In the genomic region with DNA sequence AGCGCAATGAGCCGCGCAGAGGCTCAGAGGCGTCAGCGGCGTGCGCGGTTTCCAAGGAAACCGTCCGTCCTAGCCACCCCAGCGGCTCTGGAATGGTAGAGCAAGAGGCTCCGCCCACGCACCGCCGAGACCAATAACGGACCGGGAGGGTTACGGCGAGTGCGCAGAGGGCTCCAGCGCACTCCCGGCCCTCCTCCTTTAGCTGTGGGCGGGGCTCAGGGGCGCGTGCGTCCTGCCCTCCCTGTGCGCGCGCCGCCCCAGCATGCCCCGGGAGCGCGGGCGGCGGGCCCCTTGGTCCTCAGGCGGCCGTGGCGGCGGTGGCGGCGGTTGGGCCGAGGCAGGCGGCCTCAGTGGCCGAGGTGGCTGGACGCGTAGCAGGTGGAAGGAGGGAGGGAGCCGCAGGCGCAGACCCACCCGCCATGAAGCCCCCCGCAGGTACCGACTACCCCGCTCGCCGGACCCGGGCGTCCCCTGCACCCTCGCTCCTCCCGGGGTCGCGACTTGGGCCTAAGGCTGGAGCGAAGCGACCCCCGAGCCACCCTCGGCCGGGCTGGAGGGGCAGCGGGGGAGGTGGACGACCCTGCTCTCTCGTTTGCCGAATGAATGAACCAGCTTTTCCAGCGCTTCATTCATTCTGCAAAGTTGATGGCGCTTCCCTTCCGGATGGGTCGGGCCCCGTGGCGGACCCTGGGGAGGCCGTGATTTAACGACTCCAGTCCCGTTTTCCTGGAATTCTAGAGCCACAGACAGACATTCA, we compare ENCODE assay signal across 8 cellular contexts. TPM values are rescaled to one million over a fixed set of nuclear protein-coding genes. Genes with fewer than 3 reads are reported as not detected.
DNase-seq lines count a peak whose midpoint lies in the region; ATAC-seq, FAIRE-seq and TF ChIP-seq lines count a peak whose summit lies in the region.

Gene THOP1, plus strand, starts transcription at position 260 of the 757 bp plus-strand sequence. Its CDS starts 160 bp downstream, at position 420.

- TF ChIP-seq EP300 in A549 (IDR thresholded peaks at IDR 0.05) = no peak

- H3K4me1 ChIP-seq in A549 (peaks cover 17% of the 10 kb centered on the region; the same call in 2 of the 3 replicates), breast epithelium (peaks cover 5 to 19% of the 10 kb centered on the region in 2 donors), skeletal muscle tissue (ENCODE audit: control insufficient read depth in 3 of 3, insufficient read depth in 3 of 3, low read length in 3 of 3) (peaks cover 40 to 52% (median 42%) of the 10 kb centered on the region in 3 donors)

- peak within 1 kb of the TSS; percentile 93 to 98 for H3K27ac ChIP-seq in A549
- H3K27ac ChIP-seq in VCaP = peak within 1 kb of the TSS; percentile 83
- peak within 1 kb of the TSS; percentile 82 to 84 for H3K27ac ChIP-seq in breast epithelium
- H3K27ac ChIP-seq in skeletal muscle tissue (ENCODE audit: low read depth, low read length) = peak within 1 kb of the TSS; percentile 44

- ATAC-seq in A549 (peak; percentile 89 to 93), GM18868 (IDR thresholded peaks at IDR 0.05; ENCODE audit: unreplicated experiment) (peak; percentile 65), HG03108 (IDR thresholded peaks at IDR 0.05; ENCODE audit: unreplicated experiment) (peak; percentile 62)

- H3K4me2 ChIP-seq in A549 = peak within 1 kb of the TSS; percentile 96

- no peaks in the 10 kb centered on the region for H3K9me3 ChIP-seq in A549
- no peaks in the 10 kb centered on the region for H3K9me3 ChIP-seq in breast epithelium
- peaks cover 2% of the 10 kb centered on the region for H3K9me3 ChIP-seq in iPS-18c (ENCODE audit: control insufficient read depth, insufficient read depth, low read length)
- no peaks in the 10 kb centered on the region for H3K9me3 ChIP-seq in skeletal muscle tissue (ENCODE audit: control insufficient read depth in 3 of 3, low read length in 3 of 3)

- H3K27me3 ChIP-seq in breast epithelium = no peaks in the 10 kb centered on the region
- H3K27me3 ChIP-seq in skeletal muscle tissue (ENCODE audit: control insufficient read depth in 3 of 3, insufficient read depth in 3 of 3, low read length in 3 of 3) = no peaks in the 10 kb centered on the region

- H3K9ac ChIP-seq in skeletal muscle tissue (ENCODE audit: low read depth in 1 of 3, low read length in 3 of 3) = peak within 1 kb of the TSS; percentile 70 to 89 (median 84)

- CTCF ChIA-PET in A549 (lab: Yijun Ruan, JAX) = interaction anchor here (2.1 kb wide), 1 partner anchor 34 kb away, joined by 6 read pairs; the partner anchor contains the start of gene ZNF554

- intact Hi-C loops in breast epithelium (cut with DNase I; ENCODE audit: low total_unique reads) = no loop called here

- no peak for TF ChIP-seq CTCF in A549 (IDR thresholded peaks at IDR 0.05)
- TF ChIP-seq CTCF in VCaP (conservative IDR thresholded peaks at IDR 0.05) = no peak
- peak in 1 of 3 donors; percentile 18 for TF ChIP-seq CTCF in breast epithelium (IDR thresholded peaks at IDR 0.05)

- H3K4me3 ChIP-seq in A549 = peak within 1 kb of the TSS; percentile 90
- H3K4me3 ChIP-seq in breast epithelium = peak within 1 kb of the TSS; percentile 54 to 89 (median 83)
- H3K4me3 ChIP-seq in iPS-18c (ENCODE audit: insufficient read depth, low read depth, low read length) = peak within 1 kb of the TSS; percentile 91
- peak within 1 kb of the TSS; percentile 82 to 85 (median 84) for H3K4me3 ChIP-seq in skeletal muscle tissue (ENCODE audit: low read length in 3 of 3)

- POLR2A ChIA-PET in A549 (lab: Yijun Ruan, JAX) = interaction anchor here (1.7 kb wide), 1 partner anchor 310 kb away, joined by 5 read pairs; the partner anchor contains the start of gene GADD45B

- peak; percentile 76 for TF ChIP-seq POLR2A in A549 (IDR thresholded peaks at IDR 0.05; ENCODE audit: low read length)
- no peak for TF ChIP-seq POLR2A in breast epithelium (IDR thresholded peaks at IDR 0.05)

- WGBS in A549 (ENCODE audit: missing lambda C conversion rate) = 0% methylated on average over 31 of the region's 78 CpGs

- H3K36me3 ChIP-seq in breast epithelium (no peaks in the 10 kb centered on the region), skeletal muscle tissue (ENCODE audit: control insufficient read depth in 3 of 3, insufficient read depth in 3 of 3, low read length in 3 of 3) (peaks cover 0 to 5% (median under 1%) of the 10 kb centered on the region in 3 donors)

- DNase-seq in A549 (ENCODE audit: low read depth in 1 of 2, low spot score in 1 of 2) (peak; percentile 87 to 97), NCI-H2196 treated with DMSO at 0.1 percent for 48 hours (lab: John Stamatoyannopoulos, UW; ENCODE audit: unreplicated experiment) (peak; percentile 97), breast epithelium (ENCODE audit: low spot score in 2 of 2) (peak; percentile 98)

- no peak for TF ChIP-seq RAD21 in A549 (conservative IDR thresholded peaks at IDR 0.05 in 1 of 2, IDR thresholded peaks at IDR 0.05 in 1 of 2)

- no peak for FAIRE-seq in A549 (lab: Jason Lieb, UNC)

TF ChIP-seq in A549, 52 proteins besides CTCF, POLR2A, EP300 and RAD21 (continues in another document):
- TF ChIP-seq NR3C1 (IDR thresholded peaks at IDR 0.05) = no peak
- peak; percentile 19; the same call in 1 of the 3 replicates for TF ChIP-seq BCL3 (IDR thresholded peaks at IDR 0.05)
- no peak for TF ChIP-seq POLR2AphosphoS2 (conservative IDR thresholded peaks at IDR 0.05; ENCODE audit: low read length)
- no peak for TF ChIP-seq TP53 (CRISPR knock-in tag; IDR thresholded peaks at IDR 0.05)
- TF ChIP-seq MAFK (IDR thresholded peaks at IDR 0.05; ENCODE audit: partially characterized antibody) = no peak
- no peak for TF ChIP-seq TFCP2L1 (CRISPR knock-in tag; IDR thresholded peaks at IDR 0.05)
- TF ChIP-seq KDM1A (IDR thresholded peaks at IDR 0.05; ENCODE audit: low read depth) = no peak
- TF ChIP-seq CBX2 (IDR thresholded peaks at IDR 0.05; ENCODE audit: borderline replicate concordance, low read depth) = no peak
- TF ChIP-seq MYC (IDR thresholded peaks at IDR 0.05; ENCODE audit: borderline replicate concordance, low read length) = no peak
- TF ChIP-seq E2F6 (IDR thresholded peaks at IDR 0.05; ENCODE audit: borderline replicate concordance, low read depth) = 0 out of 2 replicates have a peak, but pooled peaks have one; percentile 47
- TF ChIP-seq CHD4 (IDR thresholded peaks at IDR 0.05; ENCODE audit: borderline replicate concordance) = no peak
- no peak for TF ChIP-seq CEBPB (IDR thresholded peaks at IDR 0.05)
- no peak for TF ChIP-seq RNF2 (IDR thresholded peaks at IDR 0.05; ENCODE audit: borderline replicate concordance, low read depth)
- no peak for TF ChIP-seq ZC3H11A (IDR thresholded peaks at IDR 0.05)
- no peak for TF ChIP-seq ZFP36 (IDR thresholded peaks at IDR 0.05; ENCODE audit: borderline replicate concordance, partially characterized antibody)
- TF ChIP-seq ELK1 (IDR thresholded peaks at IDR 0.05; ENCODE audit: low read depth, low read length) = no peak
- TF ChIP-seq JUNB (IDR thresholded peaks at IDR 0.05) = no peak
- TF ChIP-seq EHMT2 (IDR thresholded peaks at IDR 0.05; ENCODE audit: low read depth) = no peak
- TF ChIP-seq PHF8 (IDR thresholded peaks at IDR 0.05; ENCODE audit: borderline replicate concordance, low read depth) = peak; percentile 76
- no peak for TF ChIP-seq NFE2L2 (conservative IDR thresholded peaks at IDR 0.05; ENCODE audit: low read length)
- peak in 1 of 2 experiments; percentile 72; a peak in 2 of 5 replicates for TF ChIP-seq JUN (IDR thresholded peaks at IDR 0.05)
- TF ChIP-seq CHD2 (IDR thresholded peaks at IDR 0.05; ENCODE audit: low read length, partially characterized antibody) = no peak
- no peak for TF ChIP-seq ATOH8 (CRISPR knock-in tag; IDR thresholded peaks at IDR 0.05; ENCODE audit: low read depth)
- TF ChIP-seq HOXB5 (CRISPR knock-in tag; IDR thresholded peaks at IDR 0.05) = no peak

RNA-seq across cellular contexts. Expression of gene THOP1, which starts in this region (rescaled TPM):
- 43.5 and 46.7 TPM in 2 replicates for polyA plus RNA-seq in A549 (2011; rRNA removed)
- 150 and 176 TPM in 2 replicates for polyA plus RNA-seq in A549 (2012; cell fraction: cytosol; rRNA removed)
- 260 and 359 TPM in 2 replicates for polyA plus RNA-seq in A549 (2012; cell fraction: nucleus; rRNA removed)
- polyA plus RNA-seq in A549 (2017; fragmentation: RNase III; extraction: RNeasy Plus Mini Kit Qiagen cat#74134 plus additional on column Dnase treatment) = 87.7 to 90.5 TPM (median 89.9 TPM) in 3 replicates
- polyA minus RNA-seq in A549 (2011; rRNA and poly(A)+ RNA removed) = 51.0 and 51.2 TPM in 2 replicates
- 10 to 100 TPM; 26.2 to 40.0 (median 39.1) TPM for total RNA-seq in breast epithelium
- total RNA-seq in skeletal muscle tissue = 34.4 TPM

Comparison
In these comparisons a context has a peak if more than half of its experiments do, and no peak if none do; other contexts are left out.
1. Peak in every context shown above with its lines: DNase-seq, ATAC-seq, H3K4me3 ChIP-seq and H3K27ac ChIP-seq.
2. H3K27ac ChIP-seq: peak in every context shown above with its lines; median percentile 96 in A549; 83 in VCaP; 83 in breast epithelium; 44 in skeletal muscle tissue.